ENCODE assay signal across 1 cellular context in genomic region chr17:7436556-7437368, GRCh38.
TF ChIP-seq lines count a peak whose summit lies in the region.

No MANE protein-coding gene starts in this region.

TF ChIP-seq in GM12878, 131 proteins besides CTCF, POLR2A, EP300 and RAD21:
- TF ChIP-seq CHD2 (IDR thresholded peaks at IDR 0.05; ENCODE audit: borderline replicate concordance, low read depth, low read length) (peak; percentile 32; the same call in 1 of the 2 replicates), MTA3 (IDR thresholded peaks at IDR 0.05; ENCODE audit: borderline replicate concordance, low read length) (no peak), ZNF217 (IDR thresholded peaks at IDR 0.05) (peak; percentile 83), CREB1 (IDR thresholded peaks at IDR 0.05; ENCODE audit: low read depth) (peak; percentile 91), NKRF (conservative IDR thresholded peaks at IDR 0.05) (peak; percentile 80), RUNX3 (IDR thresholded peaks at IDR 0.05; ENCODE audit: low read length) (no peak), DPF2 (IDR thresholded peaks at IDR 0.05) (peak; percentile 80), MYC (IDR thresholded peaks at IDR 0.05; ENCODE audit: insufficient read depth, insufficient read length, insufficient replicate concordance, low read length, severe bottlenecking) (peak; percentile 85), IKZF1 (conservative IDR thresholded peaks at IDR 0.05) (peak; percentile 75), CHD1 (IDR thresholded peaks at IDR 0.05; ENCODE audit: low read depth, low read length) (no peak), ZNF687 (IDR thresholded peaks at IDR 0.05) (peak; percentile 72; the same call in 1 of the 2 replicates), TCF3 (IDR thresholded peaks at IDR 0.05; ENCODE audit: borderline replicate concordance, insufficient read depth, low read depth, low read length) (no peak), MEF2B (IDR thresholded peaks at IDR 0.05; ENCODE audit: partially characterized antibody, poor library complexity, severe bottlenecking) (peak; percentile 11), ZNF592 (IDR thresholded peaks at IDR 0.05) (peak; percentile 88), SMARCA5 (IDR thresholded peaks at IDR 0.05) (peak; percentile 97), E2F4 (IDR thresholded peaks at IDR 0.05; ENCODE audit: low read depth, low read length) (0 out of 2 replicates have a peak, but pooled peaks have one; percentile 24), NBN (IDR thresholded peaks at IDR 0.05) (peak; percentile 66), RB1 (IDR thresholded peaks at IDR 0.05; ENCODE audit: borderline replicate concordance) (peak; percentile 36; the same call in 1 of the 2 replicates), ZNF24 (IDR thresholded peaks at IDR 0.05) (peak; percentile 62; the same call in 1 of the 2 replicates), GATAD2B (conservative IDR thresholded peaks at IDR 0.05; ENCODE audit: low read depth) (peak; percentile 98), BHLHE40 (IDR thresholded peaks at IDR 0.05; ENCODE audit: borderline replicate concordance in 1 of 2, low read depth in 2 of 2, low read length in 1 of 2) (peak; percentile 71 to 89; a peak in 3 of 4 replicates), EGR1 (IDR thresholded peaks at IDR 0.05; ENCODE audit: borderline replicate concordance in 1 of 2, low read depth in 2 of 2, low read length in 2 of 2) (peak in 1 of 2 experiments; percentile 27; a peak in 1 of 3 replicates), WRNIP1 (IDR thresholded peaks at IDR 0.05; ENCODE audit: borderline replicate concordance, low read depth, low read length) (no peak), SMC3 (IDR thresholded peaks at IDR 0.05; ENCODE audit: borderline replicate concordance, low read length) (peak; percentile 63), LARP7 (IDR thresholded peaks at IDR 0.05) (peak; percentile 87), MXI1 (IDR thresholded peaks at IDR 0.05; ENCODE audit: low read depth, low read length) (peak; percentile 70), MYB (IDR thresholded peaks at IDR 0.05; ENCODE audit: borderline replicate concordance, low read depth, low read length) (no peak), NR2F1 (conservative IDR thresholded peaks at IDR 0.05) (peak; percentile 61; the same call in 1 of the 2 replicates), POLR2AphosphoS5 (IDR thresholded peaks at IDR 0.05; ENCODE audit: low read length) (no peak), ZZZ3 (IDR thresholded peaks at IDR 0.05; ENCODE audit: control insufficient read depth, insufficient read length, low read depth) (no peak), YY1 (IDR thresholded peaks at IDR 0.05; ENCODE audit: low read depth, low read length) (peak; percentile 71), GABPA (IDR thresholded peaks at IDR 0.05; ENCODE audit: low read depth) (no peak), ATF7 (IDR thresholded peaks at IDR 0.05; ENCODE audit: low read depth) (peak; percentile 93), POU2F2 (IDR thresholded peaks at IDR 0.05; ENCODE audit: borderline replicate concordance, low read depth, low read length) (peak; percentile 14; the same call in 1 of the 3 replicates), CREM (IDR thresholded peaks at IDR 0.05; ENCODE audit: low read depth) (peak; percentile 82)
- TF ChIP-seq, protein P1, sequence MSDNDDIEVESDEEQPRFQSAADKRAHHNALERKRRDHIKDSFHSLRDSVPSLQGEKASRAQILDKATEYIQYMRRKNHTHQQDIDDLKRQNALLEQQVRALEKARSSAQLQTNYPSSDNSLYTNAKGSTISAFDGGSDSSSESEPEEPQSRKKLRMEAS (IDR thresholded peaks at IDR 0.05; ENCODE audit: low read depth, low read length), result peak; percentile 86
- TF ChIP-seq, protein P2, sequence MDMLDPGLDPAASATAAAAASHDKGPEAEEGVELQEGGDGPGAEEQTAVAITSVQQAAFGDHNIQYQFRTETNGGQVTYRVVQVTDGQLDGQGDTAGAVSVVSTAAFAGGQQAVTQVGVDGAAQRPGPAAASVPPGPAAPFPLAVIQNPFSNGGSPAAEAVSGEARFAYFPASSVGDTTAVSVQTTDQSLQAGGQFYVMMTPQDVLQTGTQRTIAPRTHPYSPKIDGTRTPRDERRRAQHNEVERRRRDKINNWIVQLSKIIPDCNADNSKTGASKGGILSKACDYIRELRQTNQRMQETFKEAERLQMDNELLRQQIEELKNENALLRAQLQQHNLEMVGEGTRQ (IDR thresholded peaks at IDR 0.05; ENCODE audit: borderline replicate concordance, low read depth, low read length), result no peak; the same call in 1 of the 2 replicates
